18 cellular contexts compared by ENCODE assay signal in the genomic region with DNA sequence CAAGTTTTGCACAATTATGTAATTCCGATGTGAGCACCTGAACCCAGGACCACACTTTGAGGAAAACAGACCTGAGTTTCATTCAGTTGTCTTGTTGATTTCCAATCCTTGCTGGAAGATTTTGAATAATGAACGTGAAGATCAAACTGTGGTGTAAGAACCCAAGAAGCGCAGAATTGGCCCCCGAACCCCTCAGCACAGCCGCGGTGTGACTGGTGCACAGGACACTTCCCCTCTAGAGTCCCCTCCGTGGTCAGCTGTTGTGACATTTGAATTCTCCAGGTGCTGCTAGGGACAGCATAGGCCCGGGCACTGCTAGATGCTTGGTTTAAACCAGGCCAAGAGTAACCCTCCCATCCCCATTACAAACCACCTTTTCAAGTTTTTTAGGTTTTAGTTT. TPM values are rescaled to one million over a fixed set of nuclear protein-coding genes. Genes with fewer than 3 reads are reported as not detected.
DNase-seq lines count a peak whose midpoint lies in the region; ATAC-seq and TF ChIP-seq lines count a peak whose summit lies in the region.
"Had no signal": no experiment of that assay in that cellular context is flagged by ENCODE, and none has a peak within 500 bp of the region (broad histone marks: within the 10 kb centered on the region; RNA-seq: fewer than 3 reads in every experiment).

No MANE protein-coding gene starts in this region.

- peaks cover 12% of the 10 kb centered on the region for H3K4me1 ChIP-seq in CD4-positive, CD25-positive, alpha-beta regulatory T cell (ENCODE audit: control insufficient read depth, insufficient read depth, low read length, poor library complexity, severe bottlenecking)
- peaks cover 19% of the 10 kb centered on the region for H3K4me1 ChIP-seq in DND-41 (ENCODE audit: insufficient read depth, low read length)

- H3K36me3 ChIP-seq in CD4-positive, CD25-positive, alpha-beta regulatory T cell (ENCODE audit: control insufficient read depth, insufficient read depth, low read length): peaks cover 5% of the 10 kb centered on the region
- peaks cover 15% of the 10 kb centered on the region for H3K36me3 ChIP-seq in DND-41 (ENCODE audit: insufficient read depth, low read length)

- ATAC-seq in CD4-positive, CD25-positive, alpha-beta regulatory T cell (ENCODE audit: low read depth in 2 of 2): no peak
- ATAC-seq in DND-41 (ENCODE audit: insufficient read depth, low read depth): no peak
- ATAC-seq in naive thymus-derived CD8-positive, alpha-beta T cell: no peak
- ATAC-seq in HG03354 (IDR thresholded peaks at IDR 0.05; ENCODE audit: poor library complexity, severe bottlenecking, unreplicated experiment): no peak

- H3K27ac Mint-ChIP-seq in CD4-positive, CD25-positive, alpha-beta regulatory T cell: no peak overlapping the region
- H3K27ac Mint-ChIP-seq in activated naive CD8-positive, alpha-beta T cell: no peak overlapping the region
- H3K27ac Mint-ChIP-seq in naive thymus-derived CD8-positive, alpha-beta T cell: peak overlapping the region in 2 of 10 donors; percentile 15 to 43

- no peaks in the 10 kb centered on the region for H3K9me3 ChIP-seq in CD4-positive, CD25-positive, alpha-beta regulatory T cell (ENCODE audit: control insufficient read depth in 2 of 2, low read length in 2 of 2)
- no peaks in the 10 kb centered on the region for H3K9me3 ChIP-seq in DND-41 (ENCODE audit: insufficient read depth, low read length, severe bottlenecking)
- H3K9me3 ChIP-seq: esophagus muscularis mucosa had no signal

- H3K4me2 ChIP-seq in DND-41 (ENCODE audit: insufficient read depth, low read length): peak overlapping the region; percentile 87; the same call in 1 of the 2 replicates

- no peaks in the 10 kb centered on the region for H3K27me3 ChIP-seq in CD4-positive, CD25-positive, alpha-beta regulatory T cell (ENCODE audit: control insufficient read depth, insufficient read depth, low read length)
- no peaks in the 10 kb centered on the region for H3K27me3 ChIP-seq in DND-41 (ENCODE audit: insufficient read depth, low read length, poor library complexity)
- H3K27me3 ChIP-seq: esophagus muscularis mucosa had no signal

- no peaks in the 10 kb centered on the region for H3K79me2 ChIP-seq in DND-41 (ENCODE audit: insufficient read depth, low read length)

- POLR2A ChIA-PET in naive thymus-derived CD8-positive, alpha-beta T cell (lab: Charles Lee): interaction anchor here (0.9 kb wide), 1 partner anchor 42 kb away, joined by 3 read pairs; no protein-coding TSS in a partner anchor

- no peak overlapping the region for H2AFZ ChIP-seq in DND-41 (ENCODE audit: low read depth, low read length)

- no peak overlapping the region for H3K4me3 ChIP-seq in CD4-positive, CD25-positive, alpha-beta regulatory T cell (ENCODE audit: low read depth, low read length)
- no peak overlapping the region for H3K4me3 ChIP-seq in DND-41 (ENCODE audit: low read depth in 1 of 2, low read length in 2 of 2)

- peaks cover 2 to 24% (median 8%) of the 10 kb centered on the region in 4 donors for H3K4me1 Mint-ChIP-seq in CD4-positive, CD25-positive, alpha-beta regulatory T cell
- H3K4me1 Mint-ChIP-seq in activated naive CD8-positive, alpha-beta T cell (ENCODE audit: low read depth): peaks cover 7% of the 10 kb centered on the region
- H3K4me1 Mint-ChIP-seq in naive thymus-derived CD8-positive, alpha-beta T cell: peaks cover 3 to 24% (median 10%) of the 10 kb centered on the region in 4 donors

- no peaks in the 10 kb centered on the region for H3K36me3 Mint-ChIP-seq in CD4-positive, CD25-positive, alpha-beta regulatory T cell
- H3K36me3 Mint-ChIP-seq in activated naive CD8-positive, alpha-beta T cell: no peaks in the 10 kb centered on the region
- H3K36me3 Mint-ChIP-seq in naive thymus-derived CD8-positive, alpha-beta T cell: peaks cover 0 to 8% (median 0%) of the 10 kb centered on the region in 3 donors

- H3K9ac ChIP-seq in DND-41 (ENCODE audit: low read depth, low read length): no peak overlapping the region

- H3K27ac ChIP-seq in CD4-positive, CD25-positive, alpha-beta regulatory T cell (ENCODE audit: insufficient read depth, low read length, poor library complexity, severe bottlenecking): no peak overlapping the region
- no peak overlapping the region for H3K27ac ChIP-seq in DND-41 (ENCODE audit: low read length)
- H3K27ac ChIP-seq: C4-2B, HL-60 had no signal

- TF ChIP-seq CTCF in DND-41 (IDR thresholded peaks at IDR 0.05; ENCODE audit: borderline replicate concordance, extremely low read depth, low read length, poor library complexity, severe bottlenecking): no peak

- H3K27me3 Mint-ChIP-seq in CD4-positive, CD25-positive, alpha-beta regulatory T cell: no peaks in the 10 kb centered on the region
- H3K27me3 Mint-ChIP-seq in activated naive CD8-positive, alpha-beta T cell: no peaks in the 10 kb centered on the region
- no peaks in the 10 kb centered on the region for H3K27me3 Mint-ChIP-seq in naive thymus-derived CD8-positive, alpha-beta T cell

- H3K4me3 Mint-ChIP-seq in CD4-positive, CD25-positive, alpha-beta regulatory T cell: peak overlapping the region; percentile 58 to 87 (median 76)
- peak overlapping the region; percentile 79 for H3K4me3 Mint-ChIP-seq in activated naive CD8-positive, alpha-beta T cell
- peak overlapping the region in 9 of 10 donors; percentile 26 to 84 (median 71) for H3K4me3 Mint-ChIP-seq in naive thymus-derived CD8-positive, alpha-beta T cell

- DNase-seq in CD4-positive, CD25-positive, alpha-beta regulatory T cell: no peak
- DNase-seq in DND-41 (no peak), RPMI8226 (no peak), NCI-H146 treated with DMSO at 0.1 percent for 48 hours (lab: John Stamatoyannopoulos, UW; ENCODE audit: unreplicated experiment) (no peak)
- no peak for DNase-seq in naive thymus-derived CD8-positive, alpha-beta T cell
- DNase-seq: activated CD8-positive, alpha-beta memory T cell treated with anti-CD3 and anti-CD28 coated beads for 24 hours; amniotic stem cell; cortex of kidney; head of caudate nucleus; Kasumi-1; NCI-H187 treated with DMSO at 0.1 percent for 48 hours; stimulated activated CD4-positive, alpha-beta T cell treated with anti-CD3 and anti-CD28 coated beads, Interleukin-15, amount 100 ng/mL, for 24 hours; T-helper 9 cell had no signal

- no peaks in the 10 kb centered on the region for H3K9me3 Mint-ChIP-seq in CD4-positive, CD25-positive, alpha-beta regulatory T cell
- H3K9me3 Mint-ChIP-seq in activated naive CD8-positive, alpha-beta T cell (ENCODE audit: low read depth): no peaks in the 10 kb centered on the region
- H3K9me3 Mint-ChIP-seq in naive thymus-derived CD8-positive, alpha-beta T cell: no peaks in the 10 kb centered on the region

- peaks cover 10% of the 10 kb centered on the region; the same call in 1 of the 2 replicates for H4K20me1 ChIP-seq in DND-41 (ENCODE audit: insufficient read depth, low read length)

RNA-seq across cellular contexts. Expression of a gene that starts 1.7 kb away (rescaled TPM):
- 4.6 TPM for total RNA-seq in CD4-positive, CD25-positive, alpha-beta regulatory T cell
- 10 to 100 TPM; 14.9 to 20.6 (median 17.5) TPM for polyA plus RNA-seq in CD4-positive, CD25-positive, alpha-beta regulatory T cell
- total RNA-seq in naive thymus-derived CD8-positive, alpha-beta T cell: 10 to 100 TPM; 13.8 to 16.8 TPM
- 10 to 100 TPM; 20.8 to 28.6 (median 25.2) TPM for polyA plus RNA-seq in naive thymus-derived CD8-positive, alpha-beta T cell

RNA-seq across cellular contexts. Expression of a gene that starts 34.9 kb away (rescaled TPM):
- total RNA-seq in CD4-positive, CD25-positive, alpha-beta regulatory T cell: 0.67 TPM
- under 1 TPM in 3 of 4 donors, not detected in 1; 0.24 to 0.40 (median 0.35) TPM for polyA plus RNA-seq in CD4-positive, CD25-positive, alpha-beta regulatory T cell
- total RNA-seq in naive thymus-derived CD8-positive, alpha-beta T cell: 1 to 10 TPM; 3.3 to 4.3 TPM
- under 1 TPM; 0.20 to 0.36 (median 0.27) TPM for polyA plus RNA-seq in naive thymus-derived CD8-positive, alpha-beta T cell

RNA-seq across cellular contexts. Expression of a gene that starts 40.8 kb away (rescaled TPM):
- total RNA-seq in CD4-positive, CD25-positive, alpha-beta regulatory T cell: 39.3 TPM
- polyA plus RNA-seq in CD4-positive, CD25-positive, alpha-beta regulatory T cell: 10 to 100 TPM; 10.4 to 13.7 (median 12.1) TPM
- total RNA-seq in naive thymus-derived CD8-positive, alpha-beta T cell: 10 to 100 TPM; 44.8 to 49.0 TPM
- 10 to 100 TPM; 13.1 to 30.9 (median 27.8) TPM for polyA plus RNA-seq in naive thymus-derived CD8-positive, alpha-beta T cell
